26 cellular contexts compared by ENCODE assay signal in the genomic region with DNA sequence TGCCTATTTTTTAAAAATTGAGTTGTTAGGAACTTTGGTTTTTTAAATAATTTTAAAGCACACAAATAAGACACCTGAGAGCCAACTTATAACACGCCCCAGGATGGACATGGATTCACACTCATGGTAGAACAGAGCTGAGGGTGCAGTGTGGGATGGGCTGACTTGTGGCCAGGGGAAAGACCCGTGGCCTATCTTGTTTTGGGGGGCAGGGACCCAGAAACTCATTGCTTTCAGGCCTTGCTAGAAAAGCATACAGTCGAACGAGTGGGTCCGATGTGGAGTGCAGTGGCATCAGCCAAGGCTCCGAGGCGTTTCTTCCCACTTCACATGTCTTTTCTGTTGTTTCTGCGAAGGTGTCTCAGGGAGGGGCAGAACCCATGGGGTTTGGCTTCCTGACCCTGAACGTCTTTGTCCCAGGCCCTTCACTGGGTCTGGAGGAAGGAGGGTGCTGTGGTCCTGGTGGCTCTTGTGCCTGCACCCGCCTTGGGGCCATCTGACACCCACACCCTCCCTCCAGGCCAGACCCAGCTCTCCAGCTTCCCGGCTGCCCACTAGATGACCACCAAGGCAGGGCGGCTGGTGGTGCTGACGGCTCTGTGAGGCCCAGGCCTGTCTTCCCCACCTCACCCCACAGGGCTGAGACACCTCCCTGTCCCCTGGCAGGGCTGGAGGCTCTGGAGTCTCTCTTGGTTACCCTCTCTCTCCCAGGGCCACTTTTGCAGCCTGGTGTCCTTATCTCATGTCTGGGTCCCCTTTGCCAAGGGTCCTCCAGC.
DNase-seq lines count a peak whose midpoint lies in the region; ATAC-seq and TF ChIP-seq lines count a peak whose summit lies in the region.
"Had no signal": no experiment of that assay in that cellular context is flagged by ENCODE, and none has a peak within 500 bp of the region (broad histone marks: within the 10 kb centered on the region; RNA-seq: fewer than 3 reads in every experiment).

No MANE protein-coding gene starts in this region.

- peak; percentile 61 for DNase-seq in natural killer cell treated with Interleukin-12 subunit alpha and Interleukin-12 subunit beta and Interleukin-15 and Interleukin-18, amount 100 ng/mL, for 72 hours (ENCODE audit: low spot score)
- no peak for DNase-seq in natural killer cell
- peak; percentile 12 for DNase-seq in left ventricle myocardium inferior
- DNase-seq in neuronal stem cell (ENCODE audit: low spot score): no peak
- DNase-seq in WERI-Rb-1: no peak
- no peak for DNase-seq in stimulated activated CD4-positive, alpha-beta T cell treated with anti-CD3 and anti-CD28 coated beads, Interleukin-2, amount 100 ng/mL, for 24 hours
- DNase-seq in PC-9: no peak
- DNase-seq: activated CD4-positive, alpha-beta T cell treated with anti-CD3 and anti-CD28 coated beads, Interleukin-2, amount 50 U/mL, for 4 hours; activated naive CD8-positive, alpha-beta T cell treated with anti-CD3 and anti-CD28 coated beads for 36 hours; C1 segment of cervical spinal cord; caudate nucleus; COR-L47; cortex of kidney; DMS53; effector memory CD8-positive, alpha-beta T cell; H7; NCI-H1092 treated with DMSO at 0.1 percent for 48 hours; NCI-H187; NCI-H524 treated with DMSO at 0.1 percent for 48 hours; SK-N-SH; stimulated activated CD4-positive, alpha-beta T cell treated with anti-CD3 and anti-CD28 coated beads, Interleukin-4, amount 100 ng/mL, for 24 hours had no signal

- no peak overlapping the region for H2AFZ ChIP-seq in neuronal stem cell (ENCODE audit: low read length)
- no peak overlapping the region for H2AFZ ChIP-seq in PC-9

- H3K23ac ChIP-seq in neuronal stem cell (ENCODE audit: low read depth, low read length, poor library complexity): no peak overlapping the region

- no peaks in the 10 kb centered on the region for H3K27me3 Mint-ChIP-seq in natural killer cell treated with Interleukin-12 subunit alpha and Interleukin-12 subunit beta and Interleukin-15 and Interleukin-18, amount 100 ng/mL, for 72 hours
- no peaks in the 10 kb centered on the region for H3K27me3 Mint-ChIP-seq in natural killer cell (ENCODE audit: low read depth in 2 of 2)
- H3K27me3 Mint-ChIP-seq: activated naive CD8-positive, alpha-beta T cell treated with anti-CD3 and anti-CD28 coated beads for 36 hours; effector memory CD8-positive, alpha-beta T cell had no signal

- no peaks in the 10 kb centered on the region for H3K79me2 ChIP-seq in PC-9 (ENCODE audit: low read depth)

- H4K8ac ChIP-seq in neuronal stem cell (ENCODE audit: low read depth, low read length): no peak overlapping the region

- peaks cover 0 to 4% of the 10 kb centered on the region in 2 donors for H3K4me1 Mint-ChIP-seq in natural killer cell treated with Interleukin-12 subunit alpha and Interleukin-12 subunit beta and Interleukin-15 and Interleukin-18, amount 100 ng/mL, for 72 hours (ENCODE audit: low read depth in 2 of 2)
- no peaks in the 10 kb centered on the region for H3K4me1 Mint-ChIP-seq in natural killer cell
- H3K4me1 Mint-ChIP-seq: activated naive CD8-positive, alpha-beta T cell treated with anti-CD3 and anti-CD28 coated beads for 36 hours had no signal

- no TSS peak for BruUV-seq in PC-9 (replicated peaks; lab: Mats Ljungman, UMichigan)

- no peak overlapping the region for H2BK120ac ChIP-seq in neuronal stem cell (ENCODE audit: low read depth, low read length)

- no peak overlapping the region for H4K91ac ChIP-seq in neuronal stem cell (ENCODE audit: low read depth, low read length, poor library complexity)

- TF ChIP-seq CTCF in natural killer cell (IDR thresholded peaks at IDR 0.05) (no peak), left ventricle myocardium inferior (IDR thresholded peaks at IDR 0.05; ENCODE audit: borderline replicate concordance) (no peak), WERI-Rb-1 (IDR thresholded peaks at IDR 0.05; ENCODE audit: low read depth, low read length) (no peak), PC-9 (conservative IDR thresholded peaks at IDR 0.05) (no peak)

- WGBS in neuronal stem cell (ENCODE audit: extremely low coverage in 2 of 2, insufficient read length in 2 of 2, insufficient replicate concordance in 1 of 2), 2 donors: no CpG with 5 or more reads among the region's 13 CpGs

- H3K36me3 Mint-ChIP-seq in natural killer cell treated with Interleukin-12 subunit alpha and Interleukin-12 subunit beta and Interleukin-15 and Interleukin-18, amount 100 ng/mL, for 72 hours: no peaks in the 10 kb centered on the region
- no peaks in the 10 kb centered on the region for H3K36me3 Mint-ChIP-seq in natural killer cell
- H3K36me3 Mint-ChIP-seq: activated naive CD8-positive, alpha-beta T cell treated with anti-CD3 and anti-CD28 coated beads for 36 hours had no signal

- H3K36me3 ChIP-seq in left ventricle myocardium inferior (no peaks in the 10 kb centered on the region), neuronal stem cell (replicated peaks in 1 of 2; ENCODE audit: control insufficient read depth in 2 of 2, insufficient read depth in 2 of 2, low read length in 2 of 2) (no peaks in the 10 kb centered on the region), WERI-Rb-1 (no peaks in the 10 kb centered on the region), PC-9 (ENCODE audit: low read depth) (no peaks in the 10 kb centered on the region)
- H3K36me3 ChIP-seq: right lobe of liver, transverse colon had no signal

- POLR2A ChIA-PET in PC-9 (lab: Charles Lee; ENCODE audit: unreplicated experiment): no interaction called here

- intact Hi-C loops in natural killer cell (cut with micrococcal nuclease): no loop called here
- intact Hi-C loops in left ventricle myocardium inferior (cut with micrococcal nuclease): no loop called here
- intact Hi-C loops in PC-9 (cut with micrococcal nuclease; ENCODE audit: unreplicated experiment): no loop called here

- peak overlapping the region; percentile 10 for H2BK15ac ChIP-seq in neuronal stem cell (ENCODE audit: low read length)

- ATAC-seq in natural killer cell treated with Interleukin-12 subunit alpha and Interleukin-12 subunit beta and Interleukin-15 and Interleukin-18, amount 100 ng/mL, for 72 hours: peak in 1 of 2 donors; percentile 4
- ATAC-seq in natural killer cell (no peak), GM18502 (IDR thresholded peaks at IDR 0.05; ENCODE audit: poor library complexity, unreplicated experiment) (no peak)
- ATAC-seq: effector memory CD8-positive, alpha-beta T cell had no signal

- H3K4me1 ChIP-seq in left ventricle myocardium inferior (peaks cover 12% of the 10 kb centered on the region), neuronal stem cell (ENCODE audit: control insufficient read depth in 2 of 2, insufficient read depth in 1 of 2, low read depth in 1 of 2, low read length in 2 of 2) (peaks cover 0 to 1% of the 10 kb centered on the region in 2 donors), PC-9 (replicated peaks; ENCODE audit: insufficient read depth) (no peaks in the 10 kb centered on the region)
- H3K4me1 ChIP-seq: right lobe of liver had no signal

- no peaks in the 10 kb centered on the region for H3K9me2 ChIP-seq in PC-9 (ENCODE audit: insufficient read depth)
- H3K9me2 ChIP-seq: SK-N-SH had no signal

- H3K9me3 ChIP-seq in left ventricle myocardium inferior (replicated peaks): no peaks in the 10 kb centered on the region
- H3K9me3 ChIP-seq in neuronal stem cell (replicated peaks in 1 of 2; ENCODE audit: control insufficient read depth in 2 of 2, insufficient read depth in 1 of 2, low read depth in 1 of 2, low read length in 2 of 2): peaks cover under 1 to 1% of the 10 kb centered on the region in 2 donors
- H3K9me3 ChIP-seq in WERI-Rb-1 (ENCODE audit: severe bottlenecking): no peaks in the 10 kb centered on the region
- no peaks in the 10 kb centered on the region for H3K9me3 ChIP-seq in PC-9 (ENCODE audit: insufficient read depth, low read depth)
- H3K9me3 ChIP-seq: right lobe of liver, SK-N-SH, transverse colon had no signal

- H2BK12ac ChIP-seq in neuronal stem cell (ENCODE audit: low read length): peak overlapping the region; percentile 43

- no peaks in the 10 kb centered on the region for H3F3A ChIP-seq in PC-9 (ENCODE audit: insufficient read depth, low read depth)

- H2BK5ac ChIP-seq in neuronal stem cell (ENCODE audit: low read length): no peak overlapping the region

- no peaks in the 10 kb centered on the region for H3K79me1 ChIP-seq in neuronal stem cell (ENCODE audit: low read depth, low read length)

- no peak overlapping the region for H3K14ac ChIP-seq in neuronal stem cell (ENCODE audit: low read length)

- H3K27ac ChIP-seq in left ventricle myocardium inferior (replicated peaks) (no peak overlapping the region), neuronal stem cell (replicated peaks; ENCODE audit: low read length) (no peak overlapping the region), WERI-Rb-1 (no peak overlapping the region), PC-9 (no peak overlapping the region)
- H3K27ac ChIP-seq: right lobe of liver had no signal

- H2AK5ac ChIP-seq in neuronal stem cell (ENCODE audit: low read depth, low read length): peak overlapping the region; percentile 7

- no peaks in the 10 kb centered on the region for H4K20me1 ChIP-seq in PC-9 (ENCODE audit: insufficient read depth)

- CTCF ChIA-PET in PC-9 (lab: Charles Lee): no interaction called here

- H3K9ac ChIP-seq in neuronal stem cell (ENCODE audit: low read depth, low read length, poor library complexity): peak overlapping the region; percentile 51
- H3K9ac ChIP-seq: SK-N-SH had no signal

- H3K4ac ChIP-seq in neuronal stem cell (ENCODE audit: low read length): peak overlapping the region; percentile 18

- H3K27ac Mint-ChIP-seq in natural killer cell treated with Interleukin-12 subunit alpha and Interleukin-12 subunit beta and Interleukin-15 and Interleukin-18, amount 100 ng/mL, for 72 hours: no peak overlapping the region
- no peak overlapping the region for H3K27ac Mint-ChIP-seq in natural killer cell
- H3K27ac Mint-ChIP-seq: activated naive CD8-positive, alpha-beta T cell treated with anti-CD3 and anti-CD28 coated beads for 36 hours; activated T-helper 1 cell treated with anti-CD3 and anti-CD28 coated beads, Interleukin-12 subunit alpha, Interleukin-12 subunit beta, Interleukin-2, Interleukin-4 antibody, amounts not matched to agents 30 ng/mL and 10 ng/mL and 1 ng/mL, durations not matched to agents 14 hours and 24 hours and 36 hours had no signal

- no peaks in the 10 kb centered on the region for H3K9me3 Mint-ChIP-seq in natural killer cell treated with Interleukin-12 subunit alpha and Interleukin-12 subunit beta and Interleukin-15 and Interleukin-18, amount 100 ng/mL, for 72 hours
- no peaks in the 10 kb centered on the region for H3K9me3 Mint-ChIP-seq in natural killer cell
- H3K9me3 Mint-ChIP-seq: activated naive CD8-positive, alpha-beta T cell treated with anti-CD3 and anti-CD28 coated beads for 36 hours; activated T-helper 1 cell treated with anti-CD3 and anti-CD28 coated beads, Interleukin-12 subunit alpha, Interleukin-12 subunit beta, Interleukin-2, Interleukin-4 antibody, amounts not matched to agents 30 ng/mL and 10 ng/mL and 1 ng/mL, durations not matched to agents 14 hours and 24 hours and 36 hours; effector memory CD8-positive, alpha-beta T cell; nephron had no signal

- no peak overlapping the region for H3K4me3 Mint-ChIP-seq in natural killer cell treated with Interleukin-12 subunit alpha and Interleukin-12 subunit beta and Interleukin-15 and Interleukin-18, amount 100 ng/mL, for 72 hours
- no peak overlapping the region for H3K4me3 Mint-ChIP-seq in natural killer cell
- H3K4me3 Mint-ChIP-seq: activated naive CD8-positive, alpha-beta T cell treated with anti-CD3 and anti-CD28 coated beads for 36 hours; activated T-helper 1 cell treated with anti-CD3 and anti-CD28 coated beads, Interleukin-12 subunit alpha, Interleukin-12 subunit beta, Interleukin-2, Interleukin-4 antibody, amounts not matched to agents 30 ng/mL and 10 ng/mL and 1 ng/mL, durations not matched to agents 14 hours and 24 hours and 36 hours; effector memory CD8-positive, alpha-beta T cell; nephron had no signal

- H3K4me3 ChIP-seq in left ventricle myocardium inferior (no peak overlapping the region), neuronal stem cell (ENCODE audit: low read length in 2 of 2) (no peak overlapping the region), WERI-Rb-1 (ENCODE audit: low read depth, low read length) (no peak overlapping the region), PC-9 (no peak overlapping the region)
- H3K4me3 ChIP-seq: right lobe of liver, transverse colon had no signal

- H3K27me3 ChIP-seq in left ventricle myocardium inferior (ENCODE audit: low read depth) (no peaks in the 10 kb centered on the region), neuronal stem cell (ENCODE audit: control insufficient read depth in 3 of 3, insufficient read depth in 3 of 3, low read depth in 1 of 3, low read length in 3 of 3) (no peaks in the 10 kb centered on the region), WERI-Rb-1 (ENCODE audit: insufficient read depth, low read depth, severe bottlenecking) (no peaks in the 10 kb centered on the region), PC-9 (ENCODE audit: insufficient read depth, low read depth) (no peaks in the 10 kb centered on the region)
- H3K27me3 ChIP-seq: right lobe of liver, transverse colon had no signal

- no peak overlapping the region for H3K4me2 ChIP-seq in neuronal stem cell (ENCODE audit: insufficient read depth, low read length, poor library complexity, severe bottlenecking)
- H3K4me2 ChIP-seq in PC-9: no peak overlapping the region
- H3K4me2 ChIP-seq: SK-N-SH had no signal

- peak overlapping the region; percentile 84 for H3K18ac ChIP-seq in neuronal stem cell (ENCODE audit: low read length)

Comparison
In these comparisons a context has a peak if more than half of its experiments do, and no peak if none do; other contexts are left out.
1. DNase-seq: peak in natural killer cell treated with Interleukin-12 subunit alpha and Interleukin-12 subunit beta and Interleukin-15 and Interleukin-18, amount 100 ng/mL, for 72 hours (single experiment) and left ventricle myocardium inferior (single experiment); none in natural killer cell (single experiment), neuronal stem cell (single experiment), WERI-Rb-1 (single experiment), stimulated activated CD4-positive, alpha-beta T cell treated with anti-CD3 and anti-CD28 coated beads, Interleukin-2, amount 100 ng/mL, for 24 hours (0 of 2) and PC-9 (0 of 2).